1 cellular context compared by ENCODE assay signal in the genomic region with DNA sequence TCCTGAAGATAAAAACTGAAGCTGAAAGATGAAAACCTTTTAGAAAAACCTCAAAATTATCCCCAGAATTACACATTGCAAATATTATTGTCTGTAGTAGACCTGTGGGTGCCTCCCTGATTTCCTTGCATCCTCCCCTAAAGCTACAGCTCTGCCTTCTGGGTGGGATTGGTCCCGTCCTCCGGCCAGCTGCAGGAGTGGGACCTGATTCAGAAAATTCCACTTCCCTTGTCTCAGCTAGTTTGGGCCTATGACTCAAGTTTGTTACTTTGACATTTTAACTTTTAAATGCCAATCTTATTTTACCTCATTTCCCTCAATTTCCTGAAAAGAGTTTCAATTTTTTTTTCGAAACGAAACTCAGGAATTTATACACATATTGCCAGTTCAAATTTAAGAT.
TF ChIP-seq lines count a peak whose summit lies in the region.

No MANE protein-coding gene starts in this region.

TF ChIP-seq in SK-N-SH treated with all-trans-retinoic acid at 6 μM for 48 hours, 23 proteins besides CTCF, POLR2A, EP300 and RAD21 (continued from another document):
- TF ChIP-seq, protein P1, sequence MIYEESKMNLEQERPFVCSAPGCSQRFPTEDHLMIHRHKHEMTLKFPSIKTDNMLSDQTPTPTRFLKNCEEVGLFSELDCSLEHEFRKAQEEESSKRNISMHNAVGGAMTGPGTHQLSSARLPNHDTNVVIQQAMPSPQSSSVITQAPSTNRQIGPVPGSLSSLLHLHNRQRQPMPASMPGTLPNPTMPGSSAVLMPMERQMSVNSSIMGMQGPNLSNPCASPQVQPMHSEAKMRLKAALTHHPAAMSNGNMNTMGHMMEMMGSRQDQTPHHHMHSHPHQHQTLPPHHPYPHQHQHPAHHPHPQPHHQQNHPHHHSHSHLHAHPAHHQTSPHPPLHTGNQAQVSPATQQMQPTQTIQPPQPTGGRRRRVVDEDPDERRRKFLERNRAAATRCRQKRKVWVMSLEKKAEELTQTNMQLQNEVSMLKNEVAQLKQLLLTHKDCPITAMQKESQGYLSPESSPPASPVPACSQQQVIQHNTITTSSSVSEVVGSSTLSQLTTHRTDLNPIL (CRISPR knock-in tag; IDR thresholded peaks at IDR 0.05; ENCODE audit: low read depth), result no peak
- TF ChIP-seq CSDC2 (CRISPR knock-in tag; IDR thresholded peaks at IDR 0.05) (no peak), PPARA (CRISPR knock-in tag; IDR thresholded peaks at IDR 0.05; ENCODE audit: borderline replicate concordance) (no peak), ZFP30 (CRISPR knock-in tag; IDR thresholded peaks at IDR 0.05) (no peak), PATZ1 (CRISPR knock-in tag; IDR thresholded peaks at IDR 0.05; ENCODE audit: borderline replicate concordance) (no peak), TOX (CRISPR knock-in tag; IDR thresholded peaks at IDR 0.05; ENCODE audit: borderline replicate concordance) (no peak), ZFP3 (CRISPR knock-in tag; IDR thresholded peaks at IDR 0.05) (no peak)
- TF ChIP-seq, protein P2, sequence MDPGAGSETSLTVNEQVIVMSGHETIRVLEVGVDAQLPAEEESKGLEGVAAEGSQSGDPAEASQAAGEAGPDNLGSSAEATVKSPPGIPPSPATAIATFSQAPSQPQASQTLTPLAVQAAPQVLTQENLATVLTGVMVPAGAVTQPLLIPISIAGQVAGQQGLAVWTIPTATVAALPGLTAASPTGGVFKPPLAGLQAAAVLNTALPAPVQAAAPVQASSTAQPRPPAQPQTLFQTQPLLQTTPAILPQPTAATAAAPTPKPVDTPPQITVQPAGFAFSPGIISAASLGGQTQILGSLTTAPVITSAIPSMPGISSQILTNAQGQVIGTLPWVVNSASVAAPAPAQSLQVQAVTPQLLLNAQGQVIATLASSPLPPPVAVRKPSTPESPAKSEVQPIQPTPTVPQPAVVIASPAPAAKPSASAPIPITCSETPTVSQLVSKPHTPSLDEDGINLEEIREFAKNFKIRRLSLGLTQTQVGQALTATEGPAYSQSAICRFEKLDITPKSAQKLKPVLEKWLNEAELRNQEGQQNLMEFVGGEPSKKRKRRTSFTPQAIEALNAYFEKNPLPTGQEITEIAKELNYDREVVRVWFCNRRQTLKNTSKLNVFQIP (CRISPR knock-in tag; IDR thresholded peaks at IDR 0.05; ENCODE audit: borderline replicate concordance, low read depth), result no peak
TF ChIP-seq in SK-N-SH treated with all-trans-retinoic acid at 6 μM for 48 hours: peak in this region for 0.
